In genomic region chrX:76931518-76931917, GRCh38 we compare ENCODE assay signal across 23 cellular contexts.
"Had no signal": no experiment of that assay in that cellular context is flagged by ENCODE, and none has a peak within 500 bp of the region (broad histone marks: within the 10 kb centered on the region; RNA-seq: fewer than 3 reads in every experiment).

No MANE protein-coding gene starts in this region.

- H3K9me3 ChIP-seq: gastroesophageal sphincter, left ventricle myocardium inferior, sigmoid colon, testis, vagina had no signal

- H3K36me3 ChIP-seq: gastroesophageal sphincter, left ventricle myocardium inferior, sigmoid colon, vagina, WERI-Rb-1 had no signal

- H3K4me2 ChIP-seq: smooth muscle cell had no signal

- H3K27me3 ChIP-seq: gastroesophageal sphincter, sigmoid colon, testis, vagina had no signal

- H3K4me3 ChIP-seq: gastroesophageal sphincter, left ventricle myocardium inferior, sigmoid colon, smooth muscle cell, testis, vagina had no signal

- ATAC-seq: activated CD8-positive, alpha-beta T cell treated with anti-CD3 and anti-CD28 coated beads for 36 hours; activated naive CD4-positive, alpha-beta T cell treated with anti-CD3 and anti-CD28 coated beads, Interleukin-2, amount 50 U/mL, for 72 hours; gastroesophageal sphincter; naive thymus-derived CD4-positive, alpha-beta T cell; stimulated activated naive B cell treated with anti-CD40 and anti-IgM and Interleukin-4, amounts not matched to agents 10 μg/mL and 1 μg/mL and 100 μg/mL, for 72 hours had no signal

- H3K27ac ChIP-seq: epithelial cell of prostate, gastroesophageal sphincter, left ventricle myocardium inferior, sigmoid colon, testis, vagina, WERI-Rb-1 had no signal

- DNase-seq: activated CD4-positive, alpha-beta T cell treated with anti-CD3 and anti-CD28 coated beads, Interleukin-2, amount 10 ng/mL, durations not matched to agents 7 days and 5 days; activated CD4-positive, CD25-positive, alpha-beta regulatory T cell treated with anti-CD3 and anti-CD28 coated beads, Interleukin-2, amount 50 U/mL, for 72 hours; activated CD8-positive, alpha-beta T cell treated with anti-CD3 and anti-CD28 coated beads for 36 hours; activated T-cell treated with anti-CD3 and anti-CD28 coated beads, Interleukin-2, amount 50 U/mL, for 1 hour; aorta; head of caudate nucleus; hypothalamus; left ventricle myocardium inferior; naive thymus-derived CD4-positive, alpha-beta T cell; occipital lobe; posterior cingulate gyrus; sigmoid colon; stimulated activated CD4-positive, alpha-beta T cell treated with anti-CD3 and anti-CD28 coated beads, Interleukin-15, amount 100 ng/mL, for 24 hours; stimulated activated CD8-positive, alpha-beta memory T cell treated with anti-CD3 and anti-CD28 coated beads, Interleukin-4, amount 100 ng/mL, for 48 hours; stimulated activated naive B cell treated with anti-CD40 and anti-IgM and Interleukin-4, amounts not matched to agents 10 μg/mL and 1 μg/mL and 100 μg/mL, for 72 hours; testis; trophoblast cell; WERI-Rb-1 had no signal
